29 cellular contexts compared by ENCODE assay signal in genomic region chr11:100874203-100874602, GRCh38.
DNase-seq lines count a peak whose midpoint lies in the region; ATAC-seq and TF ChIP-seq lines count a peak whose summit lies in the region.
"Had no signal": no experiment of that assay in that cellular context is flagged by ENCODE, and none has a peak within 500 bp of the region (broad histone marks: within the 10 kb centered on the region; RNA-seq: fewer than 3 reads in every experiment).

No MANE protein-coding gene starts in this region.

- H3K27me3 ChIP-seq in HUES64 (ENCODE audit: insufficient read depth, low read length): no peaks in the 10 kb centered on the region
- H3K27me3 ChIP-seq: BLaER1 treated with 17β-estradiol and CSF1 and Interleukin-3, amounts not matched to agents 10 nM and 100 nM had no signal

- H3K4me3 Mint-ChIP-seq in nephron progenitor cell: no peak overlapping the region
- H3K4me3 Mint-ChIP-seq: CD4-positive, alpha-beta T cell had no signal

- H3K4me3 ChIP-seq in HUES64 (ENCODE audit: low read length): no peak overlapping the region
- no peak overlapping the region for H3K4me3 ChIP-seq in fibroblast of villous mesenchyme (ENCODE audit: low read depth, low read length)
- H3K4me3 ChIP-seq: BLaER1 treated with 17β-estradiol and CSF1 and Interleukin-3, amounts not matched to agents 10 nM and 100 nM; GM12878; GM23248; HAP-1; K562 had no signal

- H3K36me3 Mint-ChIP-seq in nephron progenitor cell (ENCODE audit: low read depth): no peaks in the 10 kb centered on the region

- ATAC-seq in HG03039 (IDR thresholded peaks at IDR 0.05; ENCODE audit: unreplicated experiment): no peak
- ATAC-seq: GM12878, HepG2, K562, Panc1 had no signal

- DNase-seq in NCI-H748 (lab: John Stamatoyannopoulos, UW; ENCODE audit: unreplicated experiment): peak; percentile 3
- no peak for DNase-seq in NCI-H748 treated with DMSO at 0.1 percent for 48 hours (lab: John Stamatoyannopoulos, UW)
- DNase-seq in fibroblast of villous mesenchyme (ENCODE audit: low read depth): no peak
- DNase-seq in nephron progenitor cell: no peak
- DNase-seq in NCI-H446 (lab: John Stamatoyannopoulos, UW): no peak
- no peak for DNase-seq in D341Med (ENCODE audit: low spot score)
- DNase-seq: CD4-positive, alpha-beta T cell; EL; GDM1; GM23248; Kasumi-1; NCI-H1092 treated with DMSO at 0.1 percent for 48 hours; NCI-H146; NCI-H2029; NCI-H2227 treated with DMSO at 0.1 percent for 48 hours; NCI-H510A treated with DMSO at 0.1 percent for 48 hours; NCI-H82; SHP77 treated with DMSO at 0.1 percent for 48 hours; T-helper 1 cell had no signal

- peaks cover 3% of the 10 kb centered on the region for H3K27me3 Mint-ChIP-seq in nephron progenitor cell (ENCODE audit: low read depth, poor library complexity)
- H3K27me3 Mint-ChIP-seq: CD4-positive, alpha-beta T cell had no signal

- no peaks in the 10 kb centered on the region for H3K9me3 Mint-ChIP-seq in nephron progenitor cell

- H3K9ac ChIP-seq in HUES64 (ENCODE audit: low read depth, low read length): no peak overlapping the region
- H3K9ac ChIP-seq: BLaER1 treated with 17β-estradiol and CSF1 and Interleukin-3, amounts not matched to agents 10 nM and 100 nM; GM23248 had no signal

- H3K9me3 ChIP-seq in HUES64 (ENCODE audit: insufficient read depth, low read depth, low read length): no peaks in the 10 kb centered on the region
- H3K9me3 ChIP-seq: BLaER1 treated with 17β-estradiol and CSF1 and Interleukin-3, amounts not matched to agents 10 nM and 100 nM; HAP-1 had no signal

- peaks cover 53% of the 10 kb centered on the region for H3K4me1 ChIP-seq in HUES64 (ENCODE audit: insufficient read depth, low read length)
- H3K4me1 ChIP-seq: HAP-1 had no signal

- peak overlapping the region; percentile 66 for H3K27ac ChIP-seq in HUES64 (ENCODE audit: low read depth, low read length)
- H3K27ac ChIP-seq: BLaER1 treated with 17β-estradiol and CSF1 and Interleukin-3, amounts not matched to agents 10 nM and 100 nM; GM23248; HL-60; RWPE1 had no signal

- peak; percentile 1 for TF ChIP-seq CTCF in fibroblast of villous mesenchyme (IDR thresholded peaks at IDR 0.05; ENCODE audit: insufficient read depth, low read depth, low read length)
- TF ChIP-seq CTCF in nephron progenitor cell (IDR thresholded peaks at IDR 0.05): no peak

- H3K36me3 ChIP-seq in HUES64 (ENCODE audit: insufficient read depth, low read length): no peaks in the 10 kb centered on the region
- H3K36me3 ChIP-seq: HAP-1 had no signal

- peak overlapping the region; percentile 6 for H3K27ac Mint-ChIP-seq in nephron progenitor cell
- H3K27ac Mint-ChIP-seq: CD4-positive, alpha-beta T cell had no signal

- 93% methylated on average over 4 of the region's 4 CpGs for WGBS in HUES64

- H3K4me1 Mint-ChIP-seq in nephron progenitor cell: peaks cover 46% of the 10 kb centered on the region
